ENCODE assay signal across 14 cellular contexts in genomic region chr14:91129261-91129660, GRCh38.
"Had no signal": no experiment of that assay in that cellular context is flagged by ENCODE, and none has a peak within 500 bp of the region (broad histone marks: within the 10 kb centered on the region; RNA-seq: fewer than 3 reads in every experiment).

No MANE protein-coding gene starts in this region.

- H3K27ac ChIP-seq: adrenal gland, coronary artery, right lobe of liver had no signal

- H3K27me3 ChIP-seq: adrenal gland, gastroesophageal sphincter, right lobe of liver, spleen had no signal

- ATAC-seq: gastroesophageal sphincter; naive thymus-derived CD4-positive, alpha-beta T cell; right lobe of liver had no signal

- H3K4me3 ChIP-seq: adrenal gland, coronary artery, gastroesophageal sphincter, right lobe of liver, spleen had no signal

- DNase-seq: activated naive CD4-positive, alpha-beta T cell; activated T-cell treated with anti-CD3 and anti-CD28 coated beads, Interleukin-2, amount 50 U/mL, for 48 hours; adrenal gland; caudate nucleus; effector CD8-positive, alpha-beta T cell; naive thymus-derived CD4-positive, alpha-beta T cell; right lobe of liver; stimulated activated CD4-positive, alpha-beta T cell treated with anti-CD3 and anti-CD28 coated beads, Interleukin-1b, Interleukin-23, amount 100 ng/mL, for 48 hours; stimulated activated naive CD4-positive, alpha-beta T cell; substantia nigra; T-helper 2 cell had no signal

- H3K27me3 Mint-ChIP-seq: naive thymus-derived CD4-positive, alpha-beta T cell had no signal

- H3K4me3 Mint-ChIP-seq: naive thymus-derived CD4-positive, alpha-beta T cell had no signal

- H3K9me3 ChIP-seq: adrenal gland, gastroesophageal sphincter, right lobe of liver, spleen had no signal
